ENCODE assay signal across 8 cellular contexts in genomic region chr6:116279232-116280160, GRCh38. TPM values are rescaled to one million over a fixed set of nuclear protein-coding genes. Genes with fewer than 3 reads are reported as not detected.
DNase-seq lines count a peak whose midpoint lies in the region; ATAC-seq and TF ChIP-seq lines count a peak whose summit lies in the region.

Gene TSPYL1, minus strand, starts transcription at chr6:116279930. Its CDS starts 100 bp downstream, at chr6:116279830.

- no peaks in the 10 kb centered on the region for H3K27me3 Mint-ChIP-seq in activated naive CD8-positive, alpha-beta T cell

- H3K27ac Mint-ChIP-seq in activated naive CD8-positive, alpha-beta T cell, result peak within 1 kb of the TSS; percentile 100

- peaks cover 24% of the 10 kb centered on the region for H3K4me1 ChIP-seq in testis

- peaks cover 7% of the 10 kb centered on the region for H3K36me3 Mint-ChIP-seq in activated naive CD8-positive, alpha-beta T cell

- TF ChIP-seq CTCF in GM10266 (IDR thresholded peaks at IDR 0.05; ENCODE audit: control insufficient read depth, insufficient read depth, low read depth, missing control alignments) (peak; percentile 39), omental fat pad (IDR thresholded peaks at IDR 0.05) (no peak), testis (IDR thresholded peaks at IDR 0.05) (no peak)

- 1% methylated on average over 31 to 70 of the region's 71 CpGs for WGBS in testis, 2 donors

- H3K4me3 ChIP-seq in testis, result peak within 1 kb of the TSS; percentile 85 to 100

- peak within 1 kb of the TSS; percentile 100 for H3K27ac ChIP-seq in testis

- H3K27me3 ChIP-seq in testis, result no peaks in the 10 kb centered on the region

- H3K36me3 ChIP-seq in testis (ENCODE audit: low read depth, missing control alignments), result no peaks in the 10 kb centered on the region

- no peaks in the 10 kb centered on the region for H3K9me3 ChIP-seq in testis

- ATAC-seq in HG02623 (IDR thresholded peaks at IDR 0.05; ENCODE audit: unreplicated experiment), result peak; percentile 96
- peak; percentile 94 for ATAC-seq in omental fat pad (ENCODE audit: low FRiP score)

- H3K4me3 Mint-ChIP-seq in activated naive CD8-positive, alpha-beta T cell, result peak within 1 kb of the TSS; percentile 100

- peaks cover 55% of the 10 kb centered on the region for H3K4me1 Mint-ChIP-seq in activated naive CD8-positive, alpha-beta T cell (ENCODE audit: low read depth)

- H3K9me3 Mint-ChIP-seq in activated naive CD8-positive, alpha-beta T cell (ENCODE audit: low read depth), result no peaks in the 10 kb centered on the region

- peak; percentile 86 for DNase-seq in GM10266 (ENCODE audit: extremely low spot score)
- peak; percentile 97 for DNase-seq in NCI-H1105 (lab: John Stamatoyannopoulos, UW)
- DNase-seq in SKM-1 treated with dmso at 0.1 percent for 144 hours (lab: John Stamatoyannopoulos, UW; ENCODE audit: unreplicated experiment), result peak; percentile 96
- DNase-seq in glomerular visceral epithelial cell (ENCODE audit: extremely low spot score), result peak; percentile 97
- DNase-seq in omental fat pad (ENCODE audit: low spot score), result peak; percentile 96
- DNase-seq in testis, result peak; percentile 99

- intact Hi-C loops in testis (cut with DNase I; ENCODE audit: low total_unique reads), result no loop called here

- peak; percentile 99 for TF ChIP-seq POLR2A in testis (IDR thresholded peaks at IDR 0.05)

RNA-seq across cellular contexts. Expression of gene TSPYL1, which starts in this region (rescaled TPM):
- total RNA-seq in omental fat pad (10 to 100 TPM; 43.5 to 94.0 (median 65.1) TPM), testis (10 to 100 TPM; 86.4 to 95.0 TPM)
- polyA plus RNA-seq in testis (ENCODE audit: insufficient read depth, low read depth, low replicate concordance), result 91.9 TPM

Comparison
In these comparisons a context has a peak if more than half of its experiments do, and no peak if none do; other contexts are left out.
1. Peak in every context shown above with its lines: DNase-seq, ATAC-seq, H3K4me3 ChIP-seq and H3K27ac ChIP-seq.